ENCODE assay signal across 15 cellular contexts in the genomic region with DNA sequence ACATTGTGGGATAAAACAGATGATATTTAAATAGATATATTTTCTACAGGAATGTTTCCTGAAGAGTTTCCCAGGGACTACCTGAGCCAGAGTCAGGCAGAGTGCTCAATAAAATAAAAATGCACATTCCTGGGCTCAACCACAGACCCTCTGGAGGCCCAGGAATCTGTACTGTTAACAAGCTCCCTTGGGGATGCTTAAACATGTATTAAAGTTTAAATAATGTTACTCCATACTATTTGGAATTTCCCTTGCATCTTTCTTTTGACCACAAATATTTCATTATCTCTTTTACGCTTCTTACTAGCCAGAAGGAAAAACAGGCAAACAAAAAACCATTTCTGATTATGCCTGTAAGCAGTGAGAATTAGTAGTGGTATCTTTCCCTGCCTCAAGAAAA. TPM values are rescaled to one million over a fixed set of nuclear protein-coding genes. Genes with fewer than 3 reads are reported as not detected.
DNase-seq lines count a peak whose midpoint lies in the region; ATAC-seq and TF ChIP-seq lines count a peak whose summit lies in the region.
"Had no signal": no experiment of that assay in that cellular context is flagged by ENCODE, and none has a peak within 500 bp of the region (broad histone marks: within the 10 kb centered on the region; RNA-seq: fewer than 3 reads in every experiment).

No MANE protein-coding gene starts in this region.

- no peaks in the 10 kb centered on the region for H3K9me2 ChIP-seq in MM.1S (replicated peaks; ENCODE audit: insufficient read depth, low read length)

- peaks cover 3% of the 10 kb centered on the region for H3K9me3 Mint-ChIP-seq in mesothelial cell of epicardium
- no peaks in the 10 kb centered on the region for H3K9me3 Mint-ChIP-seq in Calu3 (ENCODE audit: low read depth, unreplicated experiment)

- peak; percentile 35 for ATAC-seq in GM18870 (IDR thresholded peaks at IDR 0.05; ENCODE audit: unreplicated experiment)
- ATAC-seq in HG02763 (IDR thresholded peaks at IDR 0.05; ENCODE audit: unreplicated experiment), result peak; percentile 21
- ATAC-seq in HG03520 (IDR thresholded peaks at IDR 0.05; ENCODE audit: unreplicated experiment), result no peak
- ATAC-seq: activated naive CD8-positive, alpha-beta T cell treated with anti-CD3 and anti-CD28 coated beads, Interleukin-2, amount 50 U/mL, for 24 hours; left lung; Right ventricle myocardium inferior had no signal

- H3K27me3 Mint-ChIP-seq in mesothelial cell of epicardium (ENCODE audit: low read depth) (no peaks in the 10 kb centered on the region), Calu3 (ENCODE audit: unreplicated experiment) (no peaks in the 10 kb centered on the region)
- H3K27me3 Mint-ChIP-seq: CD4-positive, alpha-beta memory T cell had no signal

- no peaks in the 10 kb centered on the region for H3K79me2 ChIP-seq in MM.1S (ENCODE audit: low read length)

- TF ChIP-seq CTCF in MM.1S (IDR thresholded peaks at IDR 0.05; ENCODE audit: low read length) (no peak), mesothelial cell of epicardium (IDR thresholded peaks at IDR 0.05; ENCODE audit: unreplicated experiment) (no peak), Calu3 (IDR thresholded peaks at IDR 0.05; ENCODE audit: unreplicated experiment) (no peak)

- 0 out of 2 replicates have a peak, but pooled peaks cover 4% of the 10 kb centered on the region for H3K36me3 ChIP-seq in MM.1S (replicated peaks; ENCODE audit: insufficient read depth, low read length)
- H3K36me3 ChIP-seq: left lung had no signal

- peaks cover 20% of the 10 kb centered on the region for H3K4me1 ChIP-seq in MM.1S (ENCODE audit: low read length)
- H3K4me1 ChIP-seq: left lung had no signal

- peaks cover 10% of the 10 kb centered on the region for H3F3A ChIP-seq in MM.1S (ENCODE audit: insufficient read depth, low read length)

- peak overlapping the region; percentile 55 for H3K4me2 ChIP-seq in MM.1S (ENCODE audit: low read depth, low read length)

- intact Hi-C loops in Calu3 (cut with micrococcal nuclease; ENCODE audit: unreplicated experiment), result no loop called here

- peak overlapping the region; percentile 41 for H2AFZ ChIP-seq in MM.1S (ENCODE audit: low read length)

- H3K27me3 ChIP-seq in MM.1S (replicated peaks; ENCODE audit: insufficient read depth, low read length), result no peaks in the 10 kb centered on the region
- H3K27me3 ChIP-seq: left lung had no signal

- H3K9ac ChIP-seq in MM.1S (ENCODE audit: low read length), result peak overlapping the region; percentile 55

- CTCF ChIA-PET in Calu3 (lab: Charles Lee), result no interaction called here

- BruUV-seq in Calu3 (replicated peaks; lab: Mats Ljungman, UMichigan), result no TSS peak

- H3K4me1 Mint-ChIP-seq in mesothelial cell of epicardium (peaks cover 11% of the 10 kb centered on the region), Calu3 (ENCODE audit: low read depth, unreplicated experiment) (no peaks in the 10 kb centered on the region)
- H3K4me1 Mint-ChIP-seq: activated naive CD8-positive, alpha-beta T cell treated with anti-CD3 and anti-CD28 coated beads, Interleukin-2, amount 50 U/mL, for 24 hours; CD4-positive, alpha-beta memory T cell had no signal

- H4K20me1 ChIP-seq in MM.1S (ENCODE audit: insufficient read depth, low read length), result no peaks in the 10 kb centered on the region

- H3K9me3 ChIP-seq in MM.1S (replicated peaks; ENCODE audit: insufficient read depth, low read length), result no peaks in the 10 kb centered on the region
- H3K9me3 ChIP-seq: left lung had no signal

- no peak for DNase-seq in MM.1S
- DNase-seq in mesothelial cell of epicardium (ENCODE audit: low spot score in 2 of 2, unreplicated experiment in 2 of 2), result no peak
- no peak for DNase-seq in HK-2 (ENCODE audit: unreplicated experiment)
- DNase-seq in Calu3, result no peak
- DNase-seq in dermis blood vessel endothelial cell, result no peak
- DNase-seq: activated CD8-positive, alpha-beta memory T cell treated with anti-CD3 and anti-CD28 coated beads, Interleukin-2, amount 50 U/mL, for 4 hours; activated naive CD8-positive, alpha-beta T cell treated with anti-CD3 and anti-CD28 coated beads, Interleukin-2, amount 50 U/mL, for 24 hours; CD4-positive, alpha-beta memory T cell; left lung; NCI-H510A; nucleus accumbens had no signal

- H3K27ac Mint-ChIP-seq in mesothelial cell of epicardium (peak overlapping the region; percentile 73), Calu3 (ENCODE audit: unreplicated experiment) (no peak overlapping the region)
- H3K27ac Mint-ChIP-seq: activated naive CD8-positive, alpha-beta T cell treated with anti-CD3 and anti-CD28 coated beads, Interleukin-2, amount 50 U/mL, for 24 hours; CD4-positive, alpha-beta memory T cell had no signal

- peak overlapping the region; percentile 78; the same call in 1 of the 2 replicates for H3K27ac ChIP-seq in MM.1S (ENCODE audit: low read length)
- H3K27ac ChIP-seq: left lung had no signal

- peak overlapping the region; percentile 21 for H3K4me3 ChIP-seq in MM.1S (ENCODE audit: low read length)
- H3K4me3 ChIP-seq: left lung had no signal

- H3K36me3 Mint-ChIP-seq in mesothelial cell of epicardium (peaks cover 23% of the 10 kb centered on the region), Calu3 (ENCODE audit: insufficient read depth, unreplicated experiment) (no peaks in the 10 kb centered on the region)
- H3K36me3 Mint-ChIP-seq: CD4-positive, alpha-beta memory T cell had no signal

- H3K4me3 Mint-ChIP-seq in mesothelial cell of epicardium (no peak overlapping the region), Calu3 (ENCODE audit: low read depth, unreplicated experiment) (no peak overlapping the region)
- H3K4me3 Mint-ChIP-seq: activated naive CD8-positive, alpha-beta T cell treated with anti-CD3 and anti-CD28 coated beads, Interleukin-2, amount 50 U/mL, for 24 hours; CD4-positive, alpha-beta memory T cell had no signal

RNA-seq across cellular contexts. Expression of a gene that starts 42.3 kb away (rescaled TPM):
- total RNA-seq in mesothelial cell of epicardium (17.5 to 18.5 TPM (median 17.9 TPM) in 3 replicates), Calu3 (2022) (1.3 and 2.7 TPM in 2 replicates), dermis blood vessel endothelial cell (under 0.01 and 0.09 TPM in 2 replicates)
